12 cellular contexts compared by ENCODE assay signal in the genomic region with DNA sequence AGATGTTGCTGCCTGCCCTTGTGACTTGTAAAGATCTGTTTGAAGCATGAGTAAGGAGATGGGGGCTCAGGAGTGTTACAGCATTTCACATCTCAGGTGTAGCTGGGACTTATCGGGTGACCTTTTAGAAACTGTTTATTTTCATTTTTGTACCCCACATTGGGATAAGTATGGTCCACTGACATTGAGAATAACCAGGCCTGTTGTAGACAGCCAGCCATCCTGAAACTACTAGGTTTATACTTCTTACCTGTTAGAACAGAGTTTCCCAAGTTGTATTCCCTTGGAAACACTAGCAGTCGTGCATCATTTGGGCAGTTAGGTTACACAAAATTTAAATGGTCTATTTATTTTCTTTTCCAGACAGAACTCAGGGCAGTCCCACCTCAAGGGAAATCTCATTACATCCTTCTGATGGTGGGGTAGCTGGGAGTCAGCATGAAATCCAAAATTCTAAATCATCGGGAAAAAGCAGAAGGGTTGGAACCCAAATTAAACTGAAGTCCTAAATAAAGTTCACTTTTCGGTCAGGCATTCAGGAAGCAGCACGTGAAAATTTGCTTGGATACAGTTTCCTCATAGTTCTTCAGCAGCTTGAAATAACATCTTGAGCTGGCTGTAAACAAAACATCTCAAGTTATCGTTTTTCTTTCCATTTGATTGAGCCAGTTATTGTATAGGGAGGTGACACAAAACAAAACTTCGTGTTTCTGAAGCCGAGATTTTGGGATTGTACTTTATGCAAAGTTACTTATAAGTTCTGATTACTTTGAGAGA. TPM values are rescaled to one million over a fixed set of nuclear protein-coding genes. Genes with fewer than 3 reads are reported as not detected.
DNase-seq lines count a peak whose midpoint lies in the region; ATAC-seq and TF ChIP-seq lines count a peak whose summit lies in the region.
"Had no signal": no experiment of that assay in that cellular context is flagged by ENCODE, and none has a peak within 500 bp of the region (broad histone marks: within the 10 kb centered on the region; RNA-seq: fewer than 3 reads in every experiment).

No MANE protein-coding gene starts in this region.

- intact Hi-C loops in PC-9 (cut with micrococcal nuclease; ENCODE audit: unreplicated experiment) (loop anchor here (2.0 kb wide), 1 partner anchor 28 kb away; no protein-coding TSS in a partner anchor), left colon (cut with DNase I, micrococcal nuclease) (no loop called here)

- TF ChIP-seq CTCF in PC-9 (conservative IDR thresholded peaks at IDR 0.05) = no peak
- TF ChIP-seq CTCF in coronary artery (IDR thresholded peaks at IDR 0.05) = no peak

- no peak for ATAC-seq in left colon
- no peak for ATAC-seq in GM21737 (IDR thresholded peaks at IDR 0.05; ENCODE audit: unreplicated experiment)
- no peak for ATAC-seq in HG02852 (IDR thresholded peaks at IDR 0.05; ENCODE audit: unreplicated experiment)
- ATAC-seq: activated naive CD4-positive, alpha-beta T cell treated with anti-CD3 and anti-CD28 coated beads, Interleukin-2, amount 50 U/mL, for 72 hours; esophagus mucosa had no signal

- CTCF ChIA-PET in PC-9 (lab: Charles Lee) = no interaction called here

- DNase-seq in PC-9 = no peak
- DNase-seq in coronary artery (ENCODE audit: low spot score) = no peak
- DNase-seq in left colon = no peak
- no peak for DNase-seq in amniotic stem cell (lab: John Stamatoyannopoulos, UW)
- DNase-seq: activated CD4-positive, alpha-beta T cell treated with anti-CD3 and anti-CD28 coated beads for 48 hours; RPMI8226 had no signal

- 0 out of 2 replicates have a peak overlapping the region, but pooled peaks have one; percentile 4 for H3K4me2 ChIP-seq in PC-9

- POLR2A ChIA-PET in PC-9 (lab: Charles Lee; ENCODE audit: unreplicated experiment) = interaction anchor here (0.7 kb wide), 1 partner anchor 343 kb away, joined by 6 read pairs; no protein-coding TSS in a partner anchor

- peaks cover 60% of the 10 kb centered on the region for H3F3A ChIP-seq in PC-9 (ENCODE audit: insufficient read depth, low read depth)

- H2AFZ ChIP-seq in PC-9 = no peak overlapping the region

- BruUV-seq in PC-9 (replicated peaks; lab: Mats Ljungman, UMichigan) = no TSS peak

- H3K9me2 ChIP-seq in PC-9 (ENCODE audit: insufficient read depth) = no peaks in the 10 kb centered on the region

- H3K27me3 ChIP-seq in PC-9 (ENCODE audit: insufficient read depth, low read depth) = no peaks in the 10 kb centered on the region
- no peaks in the 10 kb centered on the region for H3K27me3 ChIP-seq in muscle layer of duodenum (ENCODE audit: low read depth, low read length)

- H3K9me3 ChIP-seq in PC-9 (ENCODE audit: insufficient read depth, low read depth) (no peaks in the 10 kb centered on the region), muscle layer of duodenum (ENCODE audit: control insufficient read depth in 1 of 2, low read length in 2 of 2) (no peaks in the 10 kb centered on the region)

- H3K4me3 ChIP-seq in PC-9 (no peak overlapping the region), coronary artery (peak overlapping the region; percentile 39), muscle layer of duodenum (ENCODE audit: low read depth in 1 of 2, low read length in 2 of 2) (peak overlapping the region in 1 of 2 donors; percentile 22)

- H4K20me1 ChIP-seq in PC-9 (ENCODE audit: insufficient read depth) = peaks cover 96% of the 10 kb centered on the region

- peaks cover 100% of the 10 kb centered on the region for H3K79me2 ChIP-seq in PC-9 (ENCODE audit: low read depth)

- peaks cover 12% of the 10 kb centered on the region for H3K36me3 ChIP-seq in PC-9 (ENCODE audit: low read depth)
- H3K36me3 ChIP-seq in muscle layer of duodenum (ENCODE audit: control insufficient read depth in 1 of 2, insufficient read depth in 2 of 2, low read length in 2 of 2) = no peaks in the 10 kb centered on the region

- H3K27ac ChIP-seq in PC-9 (peak overlapping the region; percentile 20), coronary artery (peak overlapping the region; percentile 91 to 92), muscle layer of duodenum (ENCODE audit: low read length) (peak overlapping the region; percentile 78), temporal lobe (ENCODE audit: low read depth, low read length) (peak overlapping the region; percentile 53)

- H3K4me1 ChIP-seq in PC-9 (replicated peaks; ENCODE audit: insufficient read depth) = peaks cover 81% of the 10 kb centered on the region
- H3K4me1 ChIP-seq in muscle layer of duodenum (ENCODE audit: control insufficient read depth in 1 of 2, insufficient read depth in 2 of 2, low read length in 2 of 2) = peaks cover 56 to 74% of the 10 kb centered on the region in 2 donors

RNA-seq across cellular contexts. Expression of a gene that starts 30.5 kb away (rescaled TPM):
- total RNA-seq in PC-9 (2021) (56.2 and 59.4 TPM in 2 replicates), temporal lobe (42.8 TPM), left colon (10 to 100 TPM; 39.9 to 70.0 TPM)

Comparison
In these comparisons a context has a peak if more than half of its experiments do, and no peak if none do; other contexts are left out.
1. H3K27ac ChIP-seq: peak in every context shown above with its lines; median percentile 92 in coronary artery; 78 in muscle layer of duodenum; 53 in temporal lobe; 20 in PC-9.